14 cellular contexts compared by ENCODE assay signal in genomic region chr4:184782731-184783472, GRCh38. TPM values are rescaled to one million over a fixed set of nuclear protein-coding genes. Genes with fewer than 3 reads are reported as not detected.
A peak's percentile ranks its signal among the peaks of the same experiment; 100 is the strongest.
DNase-seq lines count a peak whose midpoint lies in the region; ATAC-seq and TF ChIP-seq lines count a peak whose summit lies in the region.
"Had no signal": no experiment of that assay in that cellular context is flagged by ENCODE, and none has a peak within 500 bp of the region (broad histone marks: within the 10 kb centered on the region; RNA-seq: fewer than 3 reads in every experiment).

No MANE protein-coding gene starts in this region.

- in situ Hi-C loops in ACHN (cut with HindIII; ENCODE audit: low pct_ligation_motif_present, low pct_unique_long_range_greater_than_20kb, low sequenced_read_pairs), result no loop called here

- H3K36me3 Mint-ChIP-seq in CD4-positive, CD25-positive, alpha-beta regulatory T cell, result peaks cover 47% of the 10 kb centered on the region

- no peaks in the 10 kb centered on the region for H3K9me3 Mint-ChIP-seq in CD4-positive, CD25-positive, alpha-beta regulatory T cell

- H3K4me3 Mint-ChIP-seq in CD4-positive, CD25-positive, alpha-beta regulatory T cell, result peak overlapping the region in 1 of 4 donors; percentile 4

- no peak for ATAC-seq in CD4-positive, CD25-positive, alpha-beta regulatory T cell (ENCODE audit: low read depth in 2 of 2)
- peak; percentile 55 for ATAC-seq in GM19043 (IDR thresholded peaks at IDR 0.05; ENCODE audit: low read depth, unreplicated experiment)
- no peak for ATAC-seq in GM21723 (IDR thresholded peaks at IDR 0.05; ENCODE audit: unreplicated experiment)

- peaks cover 0 to 5% (median 4%) of the 10 kb centered on the region in 4 donors for H3K4me1 Mint-ChIP-seq in CD4-positive, CD25-positive, alpha-beta regulatory T cell

- no peak overlapping the region for H3K27ac ChIP-seq in CD4-positive, CD25-positive, alpha-beta regulatory T cell (ENCODE audit: insufficient read depth, low read length, poor library complexity, severe bottlenecking)
- H3K27ac ChIP-seq in OCI-LY1 (ENCODE audit: low read depth, low read length, poor library complexity, severe bottlenecking) (no peak overlapping the region), adrenal gland (no peak overlapping the region)
- H3K27ac ChIP-seq: brain microvascular endothelial cell, PC-9 had no signal

- H3K27me3 ChIP-seq in CD4-positive, CD25-positive, alpha-beta regulatory T cell (ENCODE audit: control insufficient read depth, insufficient read depth, low read length), result no peaks in the 10 kb centered on the region
- no peaks in the 10 kb centered on the region for H3K27me3 ChIP-seq in OCI-LY1 (ENCODE audit: insufficient read depth, low read length)
- H3K27me3 ChIP-seq in adrenal gland, result no peaks in the 10 kb centered on the region
- H3K27me3 ChIP-seq: brain microvascular endothelial cell had no signal

- H3K9me3 ChIP-seq in CD4-positive, CD25-positive, alpha-beta regulatory T cell (ENCODE audit: control insufficient read depth in 2 of 2, low read length in 2 of 2), result no peaks in the 10 kb centered on the region
- H3K9me3 ChIP-seq in OCI-LY1 (ENCODE audit: low read length) (no peaks in the 10 kb centered on the region), adrenal gland (replicated peaks in 1 of 3) (no peaks in the 10 kb centered on the region)

- no peak overlapping the region for H3K9ac ChIP-seq in OCI-LY1 (ENCODE audit: low read length)

- peak overlapping the region; percentile 45; the same call in 1 of the 2 replicates for H2AFZ ChIP-seq in OCI-LY1 (ENCODE audit: low read length)
- H2AFZ ChIP-seq: PC-9 had no signal

- peak overlapping the region; percentile 44; the same call in 1 of the 2 replicates for H3K4me2 ChIP-seq in OCI-LY1 (ENCODE audit: low read length)
- H3K4me2 ChIP-seq: PC-9 had no signal

- no peak for TF ChIP-seq POLR2A in adrenal gland (IDR thresholded peaks at IDR 0.05)

- no peaks in the 10 kb centered on the region for H3K79me2 ChIP-seq in OCI-LY1 (ENCODE audit: insufficient read depth, low read length)

- peak overlapping the region in 2 of 3 donors; percentile 7 to 29 for H3K27ac Mint-ChIP-seq in CD4-positive, CD25-positive, alpha-beta regulatory T cell

- no peaks in the 10 kb centered on the region for H4K20me1 ChIP-seq in OCI-LY1 (ENCODE audit: insufficient read depth, low read length)

- peaks cover 40% of the 10 kb centered on the region for H3K36me3 ChIP-seq in CD4-positive, CD25-positive, alpha-beta regulatory T cell (ENCODE audit: control insufficient read depth, insufficient read depth, low read length)
- H3K36me3 ChIP-seq in OCI-LY1 (ENCODE audit: insufficient read depth, low read length) (no peaks in the 10 kb centered on the region), adrenal gland (replicated peaks in 1 of 2) (peaks cover 0 to 27% of the 10 kb centered on the region in 2 donors)
- H3K36me3 ChIP-seq: brain microvascular endothelial cell had no signal

- H3F3A ChIP-seq in OCI-LY1 (ENCODE audit: insufficient read depth, low read length), result no peaks in the 10 kb centered on the region

- DNase-seq in CD4-positive, CD25-positive, alpha-beta regulatory T cell, result peak in 1 of 3 donors; percentile 42
- DNase-seq in medulla oblongata (ENCODE audit: extremely low spot score) (peak; percentile 37), ACHN (no peak), LoVo (ENCODE audit: low spot score) (no peak), adrenal gland (no peak)
- DNase-seq: brain microvascular endothelial cell, COR-L47, NCI-H1436, PC-9, small intestine, T1000 had no signal

- H3K4me1 ChIP-seq in CD4-positive, CD25-positive, alpha-beta regulatory T cell (ENCODE audit: control insufficient read depth, insufficient read depth, low read length, poor library complexity, severe bottlenecking), result no peaks in the 10 kb centered on the region
- H3K4me1 ChIP-seq in OCI-LY1 (ENCODE audit: insufficient read depth, low read length, severe bottlenecking) (peaks cover 12% of the 10 kb centered on the region), adrenal gland (replicated peaks in 1 of 2) (no peaks in the 10 kb centered on the region)

- H3K27me3 Mint-ChIP-seq in CD4-positive, CD25-positive, alpha-beta regulatory T cell, result no peaks in the 10 kb centered on the region

- no peak overlapping the region for H3K4me3 ChIP-seq in CD4-positive, CD25-positive, alpha-beta regulatory T cell (ENCODE audit: low read depth, low read length)
- peak overlapping the region; percentile 25 for H3K4me3 ChIP-seq in OCI-LY1 (ENCODE audit: low read depth, low read length, poor library complexity, severe bottlenecking)
- H3K4me3 ChIP-seq in adrenal gland, result no peak overlapping the region
- H3K4me3 ChIP-seq: PC-9 had no signal

- 63 to 75% (median 68%) methylated on average over 17 of the region's 17 CpGs for WGBS in adrenal gland, 4 donors

- no peaks in the 10 kb centered on the region for H3K9me2 ChIP-seq in OCI-LY1 (ENCODE audit: low read depth, low read length)

- TF ChIP-seq CTCF in OCI-LY1 (IDR thresholded peaks at IDR 0.05; ENCODE audit: low read length) (no peak), adrenal gland (IDR thresholded peaks at IDR 0.05) (no peak)

- intact Hi-C loops in adrenal gland (cut with DNase I), result no loop called here

RNA-seq across cellular contexts. Expression of gene ACSL1, which starts 42.9 kb away (rescaled TPM):
- 21.0 TPM for total RNA-seq in CD4-positive, CD25-positive, alpha-beta regulatory T cell
- polyA plus RNA-seq in CD4-positive, CD25-positive, alpha-beta regulatory T cell, result 1 to 10 TPM; 6.8 to 9.9 (median 8.2) TPM
- total RNA-seq in adrenal gland, result 100 to 1,000 TPM in 1 of 8 donors, 10 to 100 TPM in 7; 42.0 to 113 (median 67.7) TPM
- 10 to 100 TPM; 56.9 to 95.1 (median 87.2) TPM for polyA plus RNA-seq in adrenal gland

RNA-seq across cellular contexts. Expression of gene CENPU, which starts 49.0 kb away (rescaled TPM):
- total RNA-seq in CD4-positive, CD25-positive, alpha-beta regulatory T cell, result 11.0 TPM
- 1 to 10 TPM; 2.5 to 6.9 (median 3.5) TPM for polyA plus RNA-seq in CD4-positive, CD25-positive, alpha-beta regulatory T cell
- total RNA-seq in adrenal gland, result 1 to 10 TPM in 7 of 8 donors, under 1 TPM in 1; 0.97 to 4.1 (median 1.9) TPM
- 1 to 10 TPM; 2.7 to 5.2 (median 4.1) TPM for polyA plus RNA-seq in adrenal gland
